Comparison of ENCODE assay signal across 31 cellular contexts in the genomic region with DNA sequence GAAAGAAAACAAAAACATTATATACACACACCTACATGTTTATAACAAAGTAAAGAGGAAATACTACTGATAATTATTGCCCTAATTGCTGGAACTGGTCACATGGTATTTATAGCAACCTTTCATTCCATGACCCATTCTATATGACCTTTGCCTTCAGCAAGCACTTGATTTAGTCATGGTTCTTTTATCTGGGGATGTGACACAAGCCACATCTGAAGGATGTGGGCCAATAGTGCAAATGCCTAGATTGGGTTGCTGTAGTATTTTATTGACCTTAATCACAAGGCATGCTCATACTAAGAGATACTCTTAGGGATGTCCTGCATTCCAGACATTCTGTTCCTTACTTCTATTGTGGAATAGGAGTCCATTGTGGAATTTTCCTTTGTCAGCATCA.
"Had no signal": no experiment of that assay in that cellular context is flagged by ENCODE, and none has a peak within 500 bp of the region (broad histone marks: within the 10 kb centered on the region; RNA-seq: fewer than 3 reads in every experiment).

No MANE protein-coding gene starts in this region.

- H3K4me1 Mint-ChIP-seq: natural killer cell; nephron; neural progenitor cell; stimulated activated memory B cell treated with anti-CD40 and anti-IgM and Interleukin-4, amounts not matched to agents 10 μg/mL and 1 μg/mL and 100 μg/mL, for 72 hours; stimulated activated naive CD8-positive, alpha-beta T cell treated with anti-CD3 and anti-CD28 coated beads, Interleukin-15, amount 100 ng/mL, for 72 hours had no signal

- H2AFZ ChIP-seq: neural progenitor cell, parathyroid adenoma had no signal

- H3K9me3 ChIP-seq: ovary, psoas muscle, right lobe of liver, sigmoid colon, suprapubic skin, testis, tibial artery, transverse colon, upper lobe of right lung, uterus had no signal

- H3K36me3 ChIP-seq: neural progenitor cell, ovary, right lobe of liver, sigmoid colon, spleen, suprapubic skin, tibial artery, transverse colon, upper lobe of right lung, uterus had no signal

- H3K79me2 ChIP-seq: parathyroid adenoma had no signal

- H3K9me3 Mint-ChIP-seq: neural progenitor cell had no signal

- H3K27me3 ChIP-seq: neural progenitor cell, ovary, right lobe of liver, sigmoid colon, spleen, suprapubic skin, testis, tibial artery, transverse colon, upper lobe of right lung, uterus had no signal

- H3K4me1 ChIP-seq: neural progenitor cell, parathyroid adenoma, psoas muscle, right lobe of liver, sigmoid colon, spleen, suprapubic skin, testis, tibial artery, transverse colon, upper lobe of right lung, uterus had no signal

- H3K27ac Mint-ChIP-seq: natural killer cell; nephron; neural progenitor cell; progenitor cell of endocrine pancreas; stimulated activated memory B cell treated with anti-CD40 and anti-IgM and Interleukin-4, amounts not matched to agents 10 μg/mL and 1 μg/mL and 100 μg/mL, for 72 hours; stimulated activated naive CD8-positive, alpha-beta T cell treated with anti-CD3 and anti-CD28 coated beads, Interleukin-15, amount 100 ng/mL, for 72 hours; type B pancreatic cell had no signal

- H3K4me2 ChIP-seq: neural progenitor cell, smooth muscle cell had no signal

- H3K36me3 Mint-ChIP-seq: stimulated activated memory B cell treated with anti-CD40 and anti-IgM and Interleukin-4, amounts not matched to agents 10 μg/mL and 1 μg/mL and 100 μg/mL, for 72 hours; type B pancreatic cell had no signal

- DNase-seq: natural killer cell; occipital lobe; ovary; posterior cingulate gyrus; psoas muscle; right cardiac atrium; right lobe of liver; sigmoid colon; spleen; stimulated activated CD4-positive, alpha-beta T cell treated with anti-CD3 and anti-CD28 coated beads, Interleukin-12 subunit alpha, Interleukin-12 subunit beta, amount 100 ng/mL, for 4 hours; stimulated activated CD4-positive, alpha-beta T cell treated with anti-CD3 and anti-CD28 coated beads, Interleukin-1b, Interleukin-23, amount 100 ng/mL, for 48 hours; stimulated activated CD4-positive, alpha-beta T cell treated with anti-CD3 and anti-CD28 coated beads, Interleukin-4, amount 100 ng/mL, for 1 hour; stimulated activated CD4-positive, alpha-beta T cell treated with anti-CD3 and anti-CD28 coated beads, Interleukin-4, amount 100 ng/mL, for 4 hours; stimulated activated CD8-positive, alpha-beta memory T cell treated with anti-CD3 and anti-CD28 coated beads, Interleukin-4, amount 100 ng/mL, for 48 hours; stimulated activated naive CD4-positive, alpha-beta T cell; stimulated activated naive CD8-positive, alpha-beta T cell treated with anti-CD3 and anti-CD28 coated beads, Interleukin-15, amount 100 ng/mL, for 72 hours; stimulated activated naive CD8-positive, alpha-beta T cell treated with anti-CD3 and anti-CD28 coated beads, Interleukin-15, Interleukin-2, amounts not matched to agents 100 U/mL and 50 U/mL, for 24 hours; substantia nigra; testis; tibial artery; transverse colon; upper lobe of right lung; uterus had no signal

- H3K27me3 Mint-ChIP-seq: progenitor cell of endocrine pancreas; stimulated activated memory B cell treated with anti-CD40 and anti-IgM and Interleukin-4, amounts not matched to agents 10 μg/mL and 1 μg/mL and 100 μg/mL, for 72 hours; stimulated activated naive CD8-positive, alpha-beta T cell treated with anti-CD3 and anti-CD28 coated beads, Interleukin-15, amount 100 ng/mL, for 72 hours; type B pancreatic cell had no signal

- H3K4me3 ChIP-seq: neural progenitor cell, ovary, psoas muscle, right lobe of liver, sigmoid colon, smooth muscle cell, spleen, suprapubic skin, testis, tibial artery, transverse colon, upper lobe of right lung, uterus had no signal

- H3K4me3 Mint-ChIP-seq: natural killer cell; nephron; neural progenitor cell; stimulated activated memory B cell treated with anti-CD40 and anti-IgM and Interleukin-4, amounts not matched to agents 10 μg/mL and 1 μg/mL and 100 μg/mL, for 72 hours; stimulated activated naive CD8-positive, alpha-beta T cell treated with anti-CD3 and anti-CD28 coated beads, Interleukin-15, amount 100 ng/mL, for 72 hours; type B pancreatic cell had no signal

- H3K27ac ChIP-seq: neural progenitor cell, ovary, parathyroid adenoma, psoas muscle, right lobe of liver, sigmoid colon, spleen, suprapubic skin, testis, tibial artery, transverse colon, upper lobe of right lung, uterus had no signal

- ATAC-seq: natural killer cell; psoas muscle; right cardiac atrium; right lobe of liver; stimulated activated memory B cell treated with anti-CD40 and anti-IgM and Interleukin-4, amounts not matched to agents 10 μg/mL and 1 μg/mL and 100 μg/mL, for 72 hours; stimulated activated naive CD8-positive, alpha-beta T cell treated with anti-CD3 and anti-CD28 coated beads, Interleukin-15, amount 100 ng/mL, for 72 hours; stimulated activated naive CD8-positive, alpha-beta T cell treated with anti-CD3 and anti-CD28 coated beads, Interleukin-15, Interleukin-2, amounts not matched to agents 100 U/mL and 50 U/mL, for 24 hours; upper lobe of right lung had no signal
